ENCODE assay signal across 1 cellular context in the genomic region with DNA sequence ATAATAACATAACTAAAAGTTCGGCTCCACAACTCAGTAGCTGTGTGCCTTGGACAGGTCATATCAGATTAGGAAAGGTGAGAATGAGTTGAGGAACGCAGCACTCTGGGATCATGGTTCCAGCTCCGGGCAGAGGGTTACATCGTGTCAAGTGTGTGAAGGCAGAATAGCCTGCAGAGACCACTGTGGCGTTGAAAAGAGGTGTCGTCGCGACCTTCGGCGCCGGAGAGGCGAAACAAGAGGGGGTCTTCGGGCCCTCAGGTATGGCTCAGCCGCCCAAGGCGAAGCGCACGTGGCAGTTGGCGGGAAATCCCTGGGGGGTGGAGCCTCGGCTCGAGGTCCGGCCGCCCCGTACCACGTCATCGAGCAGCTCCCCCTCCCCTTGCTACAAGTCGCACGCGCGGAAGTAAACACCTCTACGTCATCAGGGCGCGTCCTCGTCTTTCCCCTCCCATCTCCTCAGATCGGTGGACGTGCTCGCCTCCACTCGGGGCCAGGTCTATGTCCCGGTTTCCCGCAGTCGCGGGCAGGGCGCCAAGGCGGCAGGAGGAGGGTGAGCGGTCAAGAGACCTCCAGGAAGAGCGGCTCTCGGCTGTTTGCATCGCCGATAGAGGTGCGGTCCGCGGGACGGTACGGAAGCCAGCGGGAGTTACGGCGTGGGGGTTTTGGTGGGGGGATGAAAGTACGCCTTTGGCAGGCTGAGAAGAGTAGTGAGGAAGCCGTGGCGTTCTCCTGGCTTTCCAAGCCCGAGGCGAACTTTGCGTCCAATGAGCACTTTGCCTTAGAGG.
TF ChIP-seq lines count a peak whose summit lies in the region.

A gene with protein sequence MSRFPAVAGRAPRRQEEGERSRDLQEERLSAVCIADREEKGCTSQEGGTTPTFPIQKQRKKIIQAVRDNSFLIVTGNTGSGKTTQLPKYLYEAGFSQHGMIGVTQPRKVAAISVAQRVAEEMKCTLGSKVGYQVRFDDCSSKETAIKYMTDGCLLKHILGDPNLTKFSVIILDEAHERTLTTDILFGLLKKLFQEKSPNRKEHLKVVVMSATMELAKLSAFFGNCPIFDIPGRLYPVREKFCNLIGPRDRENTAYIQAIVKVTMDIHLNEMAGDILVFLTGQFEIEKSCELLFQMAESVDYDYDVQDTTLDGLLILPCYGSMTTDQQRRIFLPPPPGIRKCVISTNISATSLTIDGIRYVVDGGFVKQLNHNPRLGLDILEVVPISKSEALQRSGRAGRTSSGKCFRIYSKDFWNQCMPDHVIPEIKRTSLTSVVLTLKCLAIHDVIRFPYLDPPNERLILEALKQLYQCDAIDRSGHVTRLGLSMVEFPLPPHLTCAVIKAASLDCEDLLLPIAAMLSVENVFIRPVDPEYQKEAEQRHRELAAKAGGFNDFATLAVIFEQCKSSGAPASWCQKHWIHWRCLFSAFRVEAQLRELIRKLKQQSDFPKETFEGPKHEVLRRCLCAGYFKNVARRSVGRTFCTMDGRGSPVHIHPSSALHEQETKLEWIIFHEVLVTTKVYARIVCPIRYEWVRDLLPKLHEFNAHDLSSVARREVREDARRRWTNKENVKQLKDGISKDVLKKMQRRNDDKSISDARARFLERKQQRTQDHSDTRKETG (plus strand): TSS at position 440 of the 788 bp plus-strand sequence. CDS start 62 bp downstream, at position 502.

TF ChIP-seq in HepG2, 621 proteins besides CTCF, POLR2A, EP300 and RAD21 (continued from another document and continues in another):
- peak; percentile 97 for TF ChIP-seq ZXDC (CRISPR knock-in tag; IDR thresholded peaks at IDR 0.05)
- peak; percentile 97; the same call in 1 of the 2 replicates for TF ChIP-seq PRMT3 (CRISPR knock-in tag; IDR thresholded peaks at IDR 0.05; ENCODE audit: borderline replicate concordance, low read depth)
- no peak for TF ChIP-seq CEBPG (CRISPR knock-in tag; IDR thresholded peaks at IDR 0.05)
- no peak for TF ChIP-seq POLR2AphosphoS2 (IDR thresholded peaks at IDR 0.05; ENCODE audit: low read depth, low read length)
- peak; percentile 86 for TF ChIP-seq ZNF329 (CRISPR knock-in tag; IDR thresholded peaks at IDR 0.05; ENCODE audit: low read depth)
- no peak for TF ChIP-seq SCMH1 (CRISPR knock-in tag; IDR thresholded peaks at IDR 0.05; ENCODE audit: borderline replicate concordance)
- TF ChIP-seq U2AF1 (optimal IDR thresholded peaks at IDR 0.05; ENCODE audit: low read depth, low read length): no peak
- no peak for TF ChIP-seq TAF15 (IDR thresholded peaks at IDR 0.05; ENCODE audit: low read depth, low read length, poor library complexity, severe bottlenecking)
- TF ChIP-seq NAIF1 (CRISPR knock-in tag; IDR thresholded peaks at IDR 0.05; ENCODE audit: borderline replicate concordance): peak; percentile 95; the same call in 1 of the 2 replicates
- TF ChIP-seq RBM22 (optimal IDR thresholded peaks at IDR 0.05; ENCODE audit: low read length): no peak
- TF ChIP-seq SIX1 (CRISPR knock-in tag; IDR thresholded peaks at IDR 0.05; ENCODE audit: borderline replicate concordance): no peak
- TF ChIP-seq ZNF768 (CRISPR knock-in tag; IDR thresholded peaks at IDR 0.05): peak; percentile 77; the same call in 1 of the 2 replicates
- peak; percentile 89; the same call in 1 of the 2 replicates for TF ChIP-seq ZNF101 (CRISPR knock-in tag; IDR thresholded peaks at IDR 0.05; ENCODE audit: borderline replicate concordance, low read depth)
- TF ChIP-seq NFIC (IDR thresholded peaks at IDR 0.05; ENCODE audit: low read length): no peak
- no peak for TF ChIP-seq NCOA5 (CRISPR knock-in tag; IDR thresholded peaks at IDR 0.05)
- TF ChIP-seq ZNF766 (CRISPR knock-in tag; IDR thresholded peaks at IDR 0.05; ENCODE audit: borderline replicate concordance): peak; percentile 96; the same call in 1 of the 2 replicates
- no peak; the same call in 1 of the 2 replicates for TF ChIP-seq ZNF598 (CRISPR knock-in tag; IDR thresholded peaks at IDR 0.05; ENCODE audit: borderline replicate concordance)
- no peak for TF ChIP-seq ZNF547 (CRISPR knock-in tag; IDR thresholded peaks at IDR 0.05)
- no peak for TF ChIP-seq MEIS2 (CRISPR knock-in tag; IDR thresholded peaks at IDR 0.05)
- TF ChIP-seq PHF8 (CRISPR knock-in tag; IDR thresholded peaks at IDR 0.05): peak; percentile 87
- peak; percentile 66; the same call in 1 of the 2 replicates for TF ChIP-seq KLF11 (CRISPR knock-in tag; IDR thresholded peaks at IDR 0.05)
- TF ChIP-seq ZNF746 (CRISPR knock-in tag; IDR thresholded peaks at IDR 0.05): peak; percentile 60; the same call in 1 of the 2 replicates
- no peak; the same call in 1 of the 2 replicates for TF ChIP-seq ZNF569 (CRISPR knock-in tag; IDR thresholded peaks at IDR 0.05; ENCODE audit: borderline replicate concordance)
- peak; percentile 90 for TF ChIP-seq CBX5 (CRISPR knock-in tag; IDR thresholded peaks at IDR 0.05; ENCODE audit: borderline replicate concordance)
- TF ChIP-seq TBX2 (CRISPR knock-in tag; IDR thresholded peaks at IDR 0.05; ENCODE audit: borderline replicate concordance): peak; percentile 93
- TF ChIP-seq, protein P1, sequence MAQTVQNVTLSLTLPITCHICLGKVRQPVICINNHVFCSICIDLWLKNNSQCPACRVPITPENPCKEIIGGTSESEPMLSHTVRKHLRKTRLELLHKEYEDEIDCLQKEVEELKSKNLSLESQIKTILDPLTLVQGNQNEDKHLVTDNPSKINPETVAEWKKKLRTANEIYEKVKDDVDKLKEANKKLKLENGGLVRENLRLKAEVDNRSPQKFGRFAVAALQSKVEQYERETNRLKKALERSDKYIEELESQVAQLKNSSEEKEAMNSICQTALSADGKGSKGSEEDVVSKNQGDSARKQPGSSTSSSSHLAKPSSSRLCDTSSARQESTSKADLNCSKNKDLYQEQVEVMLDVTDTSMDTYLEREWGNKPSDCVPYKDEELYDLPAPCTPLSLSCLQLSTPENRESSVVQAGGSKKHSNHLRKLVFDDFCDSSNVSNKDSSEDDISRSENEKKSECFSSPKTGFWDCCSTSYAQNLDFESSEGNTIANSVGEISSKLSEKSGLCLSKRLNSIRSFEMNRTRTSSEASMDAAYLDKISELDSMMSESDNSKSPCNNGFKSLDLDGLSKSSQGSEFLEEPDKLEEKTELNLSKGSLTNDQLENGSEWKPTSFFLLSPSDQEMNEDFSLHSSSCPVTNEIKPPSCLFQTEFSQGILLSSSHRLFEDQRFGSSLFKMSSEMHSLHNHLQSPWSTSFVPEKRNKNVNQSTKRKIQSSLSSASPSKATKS (CRISPR knock-in tag; IDR thresholded peaks at IDR 0.05): 0 out of 2 replicates have a peak, but pooled peaks have one; percentile 89
- peak; percentile 83; the same call in 1 of the 2 replicates for TF ChIP-seq MXD4 (CRISPR knock-in tag; IDR thresholded peaks at IDR 0.05)
- no peak for TF ChIP-seq CEBPB (IDR thresholded peaks at IDR 0.05; ENCODE audit: borderline replicate concordance, low read depth, low read length)
- TF ChIP-seq MAFK (conservative IDR thresholded peaks at IDR 0.05 in 1 of 2, IDR thresholded peaks at IDR 0.05 in 1 of 2; ENCODE audit: low read length in 2 of 2): no peak
- TF ChIP-seq ZNF644 (CRISPR knock-in tag; IDR thresholded peaks at IDR 0.05; ENCODE audit: low read depth): 0 out of 2 replicates have a peak, but pooled peaks have one; percentile 9
- TF ChIP-seq, protein P2, sequence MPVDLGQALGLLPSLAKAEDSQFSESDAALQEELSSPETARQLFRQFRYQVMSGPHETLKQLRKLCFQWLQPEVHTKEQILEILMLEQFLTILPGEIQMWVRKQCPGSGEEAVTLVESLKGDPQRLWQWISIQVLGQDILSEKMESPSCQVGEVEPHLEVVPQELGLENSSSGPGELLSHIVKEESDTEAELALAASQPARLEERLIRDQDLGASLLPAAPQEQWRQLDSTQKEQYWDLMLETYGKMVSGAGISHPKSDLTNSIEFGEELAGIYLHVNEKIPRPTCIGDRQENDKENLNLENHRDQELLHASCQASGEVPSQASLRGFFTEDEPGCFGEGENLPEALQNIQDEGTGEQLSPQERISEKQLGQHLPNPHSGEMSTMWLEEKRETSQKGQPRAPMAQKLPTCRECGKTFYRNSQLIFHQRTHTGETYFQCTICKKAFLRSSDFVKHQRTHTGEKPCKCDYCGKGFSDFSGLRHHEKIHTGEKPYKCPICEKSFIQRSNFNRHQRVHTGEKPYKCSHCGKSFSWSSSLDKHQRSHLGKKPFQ (CRISPR knock-in tag; IDR thresholded peaks at IDR 0.05; ENCODE audit: insufficient replicate concordance): peak; percentile 92
- TF ChIP-seq POGZ (CRISPR knock-in tag; IDR thresholded peaks at IDR 0.05): peak; percentile 97
- peak; percentile 52 for TF ChIP-seq ZNF274 (CRISPR knock-in tag; IDR thresholded peaks at IDR 0.05)
- TF ChIP-seq ZZZ3 (CRISPR knock-in tag; IDR thresholded peaks at IDR 0.05; ENCODE audit: borderline replicate concordance): no peak; the same call in 1 of the 2 replicates
- TF ChIP-seq SRF (IDR thresholded peaks at IDR 0.05; ENCODE audit: low read depth, low read length): peak; percentile 57; the same call in 1 of the 2 replicates
- no peak for TF ChIP-seq ZNF33A (CRISPR knock-in tag; IDR thresholded peaks at IDR 0.05; ENCODE audit: borderline replicate concordance)
- TF ChIP-seq, protein P3, sequence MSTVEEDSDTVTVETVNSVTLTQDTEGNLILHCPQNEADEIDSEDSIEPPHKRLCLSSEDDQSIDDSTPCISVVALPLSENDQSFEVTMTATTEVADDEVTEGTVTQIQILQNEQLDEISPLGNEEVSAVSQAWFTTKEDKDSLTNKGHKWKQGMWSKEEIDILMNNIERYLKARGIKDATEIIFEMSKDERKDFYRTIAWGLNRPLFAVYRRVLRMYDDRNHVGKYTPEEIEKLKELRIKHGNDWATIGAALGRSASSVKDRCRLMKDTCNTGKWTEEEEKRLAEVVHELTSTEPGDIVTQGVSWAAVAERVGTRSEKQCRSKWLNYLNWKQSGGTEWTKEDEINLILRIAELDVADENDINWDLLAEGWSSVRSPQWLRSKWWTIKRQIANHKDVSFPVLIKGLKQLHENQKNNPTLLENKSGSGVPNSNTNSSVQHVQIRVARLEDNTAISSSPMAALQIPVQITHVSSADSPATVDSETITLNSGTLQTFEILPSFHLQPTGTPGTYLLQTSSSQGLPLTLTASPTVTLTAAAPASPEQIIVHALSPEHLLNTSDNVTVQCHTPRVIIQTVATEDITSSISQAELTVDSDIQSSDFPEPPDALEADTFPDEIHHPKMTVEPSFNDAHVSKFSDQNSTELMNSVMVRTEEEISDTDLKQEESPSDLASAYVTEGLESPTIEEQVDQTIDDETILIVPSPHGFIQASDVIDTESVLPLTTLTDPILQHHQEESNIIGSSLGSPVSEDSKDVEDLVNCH (CRISPR knock-in tag; IDR thresholded peaks at IDR 0.05): peak; percentile 58; the same call in 1 of the 2 replicates
- no peak for TF ChIP-seq EHMT2 (IDR thresholded peaks at IDR 0.05; ENCODE audit: borderline replicate concordance, low read depth, low read length)
- TF ChIP-seq ZBTB49 (CRISPR knock-in tag; IDR thresholded peaks at IDR 0.05; ENCODE audit: borderline replicate concordance): no peak; the same call in 1 of the 2 replicates
- peak; percentile 90; the same call in 1 of the 2 replicates for TF ChIP-seq KLF15 (CRISPR knock-in tag; IDR thresholded peaks at IDR 0.05; ENCODE audit: borderline replicate concordance)
- TF ChIP-seq SMARCC2 (IDR thresholded peaks at IDR 0.05): no peak
- TF ChIP-seq ZSCAN20 (CRISPR knock-in tag; IDR thresholded peaks at IDR 0.05; ENCODE audit: borderline replicate concordance): no peak; the same call in 1 of the 2 replicates
